In genomic region chr12:32820376-32820931, GRCh38 we compare ENCODE assay signal across 12 cellular contexts.
"Had no signal": no experiment of that assay in that cellular context is flagged by ENCODE, and none has a peak within 500 bp of the region (broad histone marks: within the 10 kb centered on the region; RNA-seq: fewer than 3 reads in every experiment).

No MANE protein-coding gene starts in this region.

- H3K9me3 Mint-ChIP-seq: activated T-helper 17 cell treated with anti-CD3 and anti-CD28 coated beads, Interleukin-2, amount 50 U/mL, for 72 hours; effector memory CD8-positive, alpha-beta T cell; natural killer cell; stimulated activated naive CD8-positive, alpha-beta T cell treated with anti-CD3 and anti-CD28 coated beads, Interleukin-15, Interleukin-2, amounts not matched to agents 100 ng/mL and 50 ng/mL, for 24 hours had no signal

- H3K27ac Mint-ChIP-seq: activated T-helper 17 cell treated with anti-CD3 and anti-CD28 coated beads, Interleukin-2, amount 50 U/mL, for 72 hours; effector memory CD8-positive, alpha-beta T cell; natural killer cell; stimulated activated naive CD8-positive, alpha-beta T cell treated with anti-CD3 and anti-CD28 coated beads, Interleukin-15, Interleukin-2, amounts not matched to agents 100 ng/mL and 50 ng/mL, for 24 hours had no signal

- H3K4me1 Mint-ChIP-seq: activated T-helper 17 cell treated with anti-CD3 and anti-CD28 coated beads, Interleukin-2, amount 50 U/mL, for 72 hours; natural killer cell had no signal

- DNase-seq: activated CD4-positive, alpha-beta T cell treated with anti-CD3 and anti-CD28 coated beads, Interleukin-2, amount 50 U/mL, for 48 hours; activated naive CD4-positive, alpha-beta T cell treated with Interleukin-2 at 50 U/mL for 16 hours; anterior cingulate cortex; brain microvascular endothelial cell; dermis blood vessel endothelial cell; effector memory CD8-positive, alpha-beta T cell; natural killer cell; right lobe of liver had no signal

- H3K27ac ChIP-seq: brain microvascular endothelial cell, hepatocyte, right lobe of liver had no signal

- H3K36me3 Mint-ChIP-seq: natural killer cell had no signal

- H3K4me3 Mint-ChIP-seq: activated T-helper 17 cell treated with anti-CD3 and anti-CD28 coated beads, Interleukin-2, amount 50 U/mL, for 72 hours; effector memory CD8-positive, alpha-beta T cell; natural killer cell; stimulated activated naive CD8-positive, alpha-beta T cell treated with anti-CD3 and anti-CD28 coated beads, Interleukin-15, Interleukin-2, amounts not matched to agents 100 ng/mL and 50 ng/mL, for 24 hours had no signal

- H3K9me3 ChIP-seq: right lobe of liver had no signal

- H3K4me3 ChIP-seq: hepatocyte, right lobe of liver, smooth muscle cell had no signal

- H3K4me1 ChIP-seq: right lobe of liver had no signal

- ATAC-seq: activated T-helper 17 cell treated with anti-CD3 and anti-CD28 coated beads, Interleukin-2, amount 50 U/mL, for 72 hours; effector memory CD8-positive, alpha-beta T cell; natural killer cell had no signal

- H3K36me3 ChIP-seq: brain microvascular endothelial cell had no signal

- H3K27me3 ChIP-seq: brain microvascular endothelial cell, hepatocyte, right lobe of liver had no signal
